Comparison of ENCODE assay signal across 18 cellular contexts in the genomic region with DNA sequence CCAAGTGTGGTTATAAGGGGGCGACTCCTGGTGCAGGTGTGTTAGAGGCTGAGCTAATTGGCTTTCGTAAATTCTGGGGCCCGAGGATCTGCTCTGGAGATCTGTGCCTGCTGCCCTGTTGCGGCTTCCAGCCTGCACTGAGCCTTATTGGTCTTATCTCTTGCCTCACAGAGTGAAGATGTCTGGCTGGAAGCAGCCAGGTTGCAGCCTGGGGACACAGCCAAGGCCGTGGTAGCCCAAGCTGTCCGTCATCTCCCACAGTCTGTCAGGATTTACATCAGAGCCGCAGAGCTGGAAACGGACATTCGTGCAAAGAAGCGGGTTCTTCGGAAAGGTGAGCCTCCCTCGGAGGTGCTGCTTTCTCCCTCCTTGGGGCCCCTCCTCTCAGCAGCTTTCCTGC. TPM values are rescaled to one million over a fixed set of nuclear protein-coding genes. Genes with fewer than 3 reads are reported as not detected.
DNase-seq lines count a peak whose midpoint lies in the region; ATAC-seq and TF ChIP-seq lines count a peak whose summit lies in the region.
"Had no signal": no experiment of that assay in that cellular context is flagged by ENCODE, and none has a peak within 500 bp of the region (broad histone marks: within the 10 kb centered on the region; RNA-seq: fewer than 3 reads in every experiment).

No MANE protein-coding gene starts in this region.

- H3K4me1 ChIP-seq in RWPE2 (ENCODE audit: insufficient read depth, poor library complexity, severe bottlenecking) (no peaks in the 10 kb centered on the region), psoas muscle (peaks cover 5% of the 10 kb centered on the region)

- ATAC-seq in RWPE2 (ENCODE audit: low read depth) (peak; percentile 10; the same call in 1 of the 3 replicates), psoas muscle (no peak), HG03039 (IDR thresholded peaks at IDR 0.05; ENCODE audit: unreplicated experiment) (no peak)
- ATAC-seq: CD8-positive, alpha-beta T cell had no signal

- TF ChIP-seq CTCF in RWPE2 (IDR thresholded peaks at IDR 0.05; ENCODE audit: poor library complexity, severe bottlenecking), result no peak
- TF ChIP-seq CTCF in psoas muscle (IDR thresholded peaks at IDR 0.05), result no peak

- DNase-seq in NCI-H2171 treated with DMSO at 0.1 percent for 48 hours (lab: John Stamatoyannopoulos, UW) (peak; percentile 67), NCI-H2171 (lab: John Stamatoyannopoulos, UW) (no peak), DMS 273 (lab: John Stamatoyannopoulos, UW; ENCODE audit: unreplicated experiment) (peak; percentile 86), RWPE2 (ENCODE audit: low spot score) (no peak), psoas muscle (no peak), T-helper 1 cell (no peak), EL (no peak)
- DNase-seq: 8988T; CD8-positive, alpha-beta T cell; H7; NCI-H1048; NCI-H1436 treated with DMSO at 0.1 percent for 48 hours; NCI-H510A; NCI-H748 treated with DMSO at 0.1 percent for 48 hours; OCI-M1 had no signal

- intact Hi-C loops in psoas muscle (cut with DNase I), result no loop called here

- H3K9me3 ChIP-seq in RWPE2 (ENCODE audit: severe bottlenecking) (no peaks in the 10 kb centered on the region), psoas muscle (no peaks in the 10 kb centered on the region)
- H3K9me3 ChIP-seq: MG63 had no signal

- H3K27ac ChIP-seq in RWPE2 (ENCODE audit: poor library complexity, severe bottlenecking), result no peak overlapping the region
- peak overlapping the region; percentile 41 for H3K27ac ChIP-seq in psoas muscle
- H3K27ac ChIP-seq: HL-60 had no signal

- no peak overlapping the region for H3K4me3 ChIP-seq in RWPE2 (ENCODE audit: severe bottlenecking)
- no peak overlapping the region for H3K4me3 ChIP-seq in psoas muscle
- H3K4me3 ChIP-seq: MG63 had no signal

- peaks cover 97% of the 10 kb centered on the region for H3K36me3 ChIP-seq in RWPE2 (ENCODE audit: low read depth)
- H3K36me3 ChIP-seq in psoas muscle (ENCODE audit: insufficient read depth in 1 of 2, low read depth in 1 of 2), result peaks cover 9 to 98% of the 10 kb centered on the region in 2 donors

- H3K27me3 ChIP-seq in RWPE2 (ENCODE audit: insufficient read depth, poor library complexity, severe bottlenecking), result no peaks in the 10 kb centered on the region
- no peaks in the 10 kb centered on the region for H3K27me3 ChIP-seq in psoas muscle (ENCODE audit: insufficient read depth in 3 of 3, low read length in 2 of 3)
- H3K27me3 ChIP-seq: MG63 had no signal

- 90 to 93% (median 93%) methylated on average over 12 of the region's 12 CpGs for whole genome bisulfite sequencing in psoas muscle, 3 donors

RNA-seq across cellular contexts. Expression of a gene that starts 20.0 kb away (rescaled TPM):
- total RNA-seq in psoas muscle, result 10 to 100 TPM; 51.0 to 63.1 (median 59.8) TPM
- polyA plus RNA-seq in psoas muscle, result 10 to 100 TPM; 38.8 to 75.4 (median 52.5) TPM

RNA-seq across cellular contexts. Expression of a gene that starts 21.5 kb away (rescaled TPM):
- under 1 TPM; 0.32 to 0.84 (median 0.55) TPM for total RNA-seq in psoas muscle
- polyA plus RNA-seq in psoas muscle, result 1 to 10 TPM in 1 of 3 donors, under 1 TPM in 2; 0.44 to 5.5 (median 0.92) TPM

RNA-seq across cellular contexts. Expression of a gene that starts 31.2 kb away (rescaled TPM):
- 10 to 100 TPM in 3 of 4 donors, 1 to 10 TPM in 1; 10.0 to 14.4 (median 12.4) TPM for total RNA-seq in psoas muscle
- polyA plus RNA-seq in psoas muscle, result 1 to 10 TPM; 3.3 to 9.1 (median 5.6) TPM

RNA-seq across cellular contexts. Expression of a gene that starts 35.1 kb away (rescaled TPM):
- under 1 TPM; 0.25 to 0.71 (median 0.55) TPM for total RNA-seq in psoas muscle
- polyA plus RNA-seq in psoas muscle, result under 1 TPM in 2 of 3 donors, not detected in 1; 0.30 to 0.64 TPM

RNA-seq across cellular contexts. Expression of a gene that starts 44.7 kb away (rescaled TPM):
- total RNA-seq in psoas muscle, result 10 to 100 TPM; 23.2 to 37.0 (median 35.5) TPM
- polyA plus RNA-seq in psoas muscle, result 10 to 100 TPM; 22.9 to 42.4 (median 40.5) TPM

Comparison
In these comparisons a context has a peak if more than half of its experiments do, and no peak if none do; other contexts are left out.
1. DNase-seq: peak in NCI-H2171 treated with DMSO at 0.1 percent for 48 hours (single experiment) and DMS 273 (single experiment); none in NCI-H2171 (single experiment), RWPE2 (single experiment), psoas muscle (0 of 2), T-helper 1 cell (0 of 5) and EL (single experiment).